8 cellular contexts compared by ENCODE assay signal in genomic region chr11:66069715-66070603, GRCh38. TPM values are rescaled to one million over a fixed set of nuclear protein-coding genes. Genes with fewer than 3 reads are reported as not detected.
DNase-seq lines count a peak whose midpoint lies in the region; ATAC-seq and TF ChIP-seq lines count a peak whose summit lies in the region.

TSS of gene PACS1 (plus strand) at chr11:66070272. CDS start at chr11:66070487, 215 bp downstream.

- H3K27ac ChIP-seq in ascending aorta (peak within 1 kb of the TSS; percentile 97), right cardiac atrium (ENCODE audit: low read length) (peak within 1 kb of the TSS; percentile 93), aorta (ENCODE audit: low read depth in 1 of 2, low read length in 2 of 2) (peak within 1 kb of the TSS; percentile 78 to 98)

- H3K4me1 ChIP-seq in ascending aorta (peaks cover 4 to 22% of the 10 kb centered on the region in 2 donors), right cardiac atrium (ENCODE audit: control insufficient read depth, insufficient read depth, low read length) (peaks cover 6% of the 10 kb centered on the region), aorta (ENCODE audit: control insufficient read depth in 1 of 2, insufficient read depth in 2 of 2, low read length in 2 of 2) (no peaks in the 10 kb centered on the region)

- H3K4me3 ChIP-seq in ascending aorta, result peak within 1 kb of the TSS; percentile 91 to 97
- peak within 1 kb of the TSS; percentile 98 for H3K4me3 ChIP-seq in right cardiac atrium (ENCODE audit: low read length)
- peak within 1 kb of the TSS; percentile 69 to 85 for H3K4me3 ChIP-seq in aorta (ENCODE audit: low read length in 2 of 2)

- TF ChIP-seq CTCF in CD14-positive monocyte (IDR thresholded peaks at IDR 0.05) (no peak), ascending aorta (IDR thresholded peaks at IDR 0.05) (peak in 1 of 3 experiments; percentile 51)

- peaks cover 57% of the 10 kb centered on the region for H3K4me1 Mint-ChIP-seq in CD14-positive monocyte
- peaks cover 46 to 51% (median 48%) of the 10 kb centered on the region in 3 donors for H3K4me1 Mint-ChIP-seq in IgD-negative memory B cell

- WGBS in right cardiac atrium, result under 1% methylated on average over 120 of the region's 120 CpGs
- 0 to 1% methylated on average over 54 to 120 of the region's 120 CpGs for WGBS in aorta, 2 donors

- H3K4me3 Mint-ChIP-seq in CD14-positive monocyte, result peak within 1 kb of the TSS; percentile 90 to 93
- H3K4me3 Mint-ChIP-seq in IgD-negative memory B cell, result peak within 1 kb of the TSS; percentile 90 to 99 (median 98)

- H3K27ac Mint-ChIP-seq in CD14-positive monocyte, result peak within 1 kb of the TSS; percentile 95 to 98 (median 97)
- peak within 1 kb of the TSS; percentile 97 to 98 (median 97) for H3K27ac Mint-ChIP-seq in IgD-negative memory B cell

- intact Hi-C loops in CD14-positive monocyte (cut with micrococcal nuclease) (loop anchor here (5.0 kb wide), 2 partner anchors 42 to 62 kb away; no protein-coding TSS in a partner anchor), ascending aorta (cut with DNase I) (loop anchor here (2.0 to 5.0 kb wide), 3 partner anchors 67 to 197 kb away; partner anchors contain the start of genes FIBP and RAB1B), right cardiac atrium (cut with DNase I) (loop anchor here in 2 of 4 donors (5.0 to 10.0 kb wide), 2 partner anchors 55 to 57 kb away; no protein-coding TSS in a partner anchor), aorta (cut with DNase I) (loop anchor here in 1 of 2 donors (5.0 to 10.0 kb wide), 2 partner anchors 62 to 195 kb away; partner anchors contain the start of gene RAB1B)

- H3K27me3 Mint-ChIP-seq in CD14-positive monocyte (ENCODE audit: low read depth in 3 of 3) (peaks cover 0 to 5% (median 0%) of the 10 kb centered on the region in 3 donors), IgD-negative memory B cell (no peaks in the 10 kb centered on the region)

- ATAC-seq in GM19438 (IDR thresholded peaks at IDR 0.05; ENCODE audit: low read depth, unreplicated experiment), result peak; percentile 40
- ATAC-seq in right cardiac atrium, result peak; percentile 90 to 91
- peak; percentile 89 for ATAC-seq in aorta (ENCODE audit: low FRiP score)

- DNase-seq in CD14-positive monocyte (ENCODE audit: low spot score) (no peak), T-helper 9 cell (peak; percentile 68), ascending aorta (ENCODE audit: low spot score in 2 of 2) (peak in 1 of 2 donors; percentile 87), right cardiac atrium (peak; percentile 91 to 96 (median 95)), pulmonary artery endothelial cell (ENCODE audit: low read depth, low spot score) (no peak), aorta (peak; percentile 92 to 94)

- H3K27me3 ChIP-seq in ascending aorta (no peaks in the 10 kb centered on the region), right cardiac atrium (ENCODE audit: control insufficient read depth, insufficient read depth) (no peaks in the 10 kb centered on the region), aorta (ENCODE audit: control insufficient read depth in 1 of 2, insufficient read depth in 2 of 2, low read length in 1 of 2) (no peaks in the 10 kb centered on the region)

- H3K9me3 Mint-ChIP-seq in CD14-positive monocyte, result peaks cover 0 to 3% (median 0%) of the 10 kb centered on the region in 7 donors
- no peaks in the 10 kb centered on the region for H3K9me3 Mint-ChIP-seq in IgD-negative memory B cell

- H3K36me3 ChIP-seq in ascending aorta (peaks cover 31% of the 10 kb centered on the region in 2 donors), aorta (ENCODE audit: control insufficient read depth in 1 of 2, insufficient read depth in 2 of 2, low read length in 1 of 2) (peaks cover 0 to 7% of the 10 kb centered on the region in 2 donors)

- no peaks in the 10 kb centered on the region for H3K9me3 ChIP-seq in ascending aorta
- H3K9me3 ChIP-seq in right cardiac atrium (ENCODE audit: control insufficient read depth, low read length), result no peaks in the 10 kb centered on the region
- H3K9me3 ChIP-seq in aorta (ENCODE audit: control insufficient read depth, low read length), result no peaks in the 10 kb centered on the region

- H3K36me3 Mint-ChIP-seq in CD14-positive monocyte (peaks cover 51 to 63% of the 10 kb centered on the region in 2 donors), IgD-negative memory B cell (peaks cover 16% of the 10 kb centered on the region)

RNA-seq across cellular contexts. Expression of gene PACS1, which starts in this region (rescaled TPM):
- polyA plus RNA-seq in CD14-positive monocyte (10 to 100 TPM in 1 of 2 donors, 1 to 10 TPM in 1; 8.1 to 12.4 TPM), IgD-negative memory B cell (72.9 TPM), right cardiac atrium (30.9 TPM), aorta (10 to 100 TPM; 16.2 to 32.5 TPM)
- total RNA-seq in ascending aorta (138 TPM), right cardiac atrium (10 to 100 TPM; 48.3 to 82.5 (median 56.5) TPM), pulmonary artery endothelial cell (17.5 and 21.9 TPM in 2 replicates), aorta (100 to 1,000 TPM in 1 of 2 donors, 10 to 100 TPM in 1; 85.7 to 119 TPM)

Comparison
In these comparisons a context has a peak if more than half of its experiments do, and no peak if none do; other contexts are left out.
1. DNase-seq: peak in T-helper 9 cell (single experiment), right cardiac atrium (3 of 3) and aorta (2 of 2); none in CD14-positive monocyte (single experiment) and pulmonary artery endothelial cell (single experiment).
2. ATAC-seq: peak in every context shown above with its lines; median percentile 90 in right cardiac atrium; 89 in aorta; 40 in GM19438.
3. Peak in every context shown above with its lines, with median percentiles within 50 percentile points of each other: H3K27ac ChIP-seq and H3K4me3 ChIP-seq.